9 cellular contexts compared by ENCODE assay signal in the genomic region with DNA sequence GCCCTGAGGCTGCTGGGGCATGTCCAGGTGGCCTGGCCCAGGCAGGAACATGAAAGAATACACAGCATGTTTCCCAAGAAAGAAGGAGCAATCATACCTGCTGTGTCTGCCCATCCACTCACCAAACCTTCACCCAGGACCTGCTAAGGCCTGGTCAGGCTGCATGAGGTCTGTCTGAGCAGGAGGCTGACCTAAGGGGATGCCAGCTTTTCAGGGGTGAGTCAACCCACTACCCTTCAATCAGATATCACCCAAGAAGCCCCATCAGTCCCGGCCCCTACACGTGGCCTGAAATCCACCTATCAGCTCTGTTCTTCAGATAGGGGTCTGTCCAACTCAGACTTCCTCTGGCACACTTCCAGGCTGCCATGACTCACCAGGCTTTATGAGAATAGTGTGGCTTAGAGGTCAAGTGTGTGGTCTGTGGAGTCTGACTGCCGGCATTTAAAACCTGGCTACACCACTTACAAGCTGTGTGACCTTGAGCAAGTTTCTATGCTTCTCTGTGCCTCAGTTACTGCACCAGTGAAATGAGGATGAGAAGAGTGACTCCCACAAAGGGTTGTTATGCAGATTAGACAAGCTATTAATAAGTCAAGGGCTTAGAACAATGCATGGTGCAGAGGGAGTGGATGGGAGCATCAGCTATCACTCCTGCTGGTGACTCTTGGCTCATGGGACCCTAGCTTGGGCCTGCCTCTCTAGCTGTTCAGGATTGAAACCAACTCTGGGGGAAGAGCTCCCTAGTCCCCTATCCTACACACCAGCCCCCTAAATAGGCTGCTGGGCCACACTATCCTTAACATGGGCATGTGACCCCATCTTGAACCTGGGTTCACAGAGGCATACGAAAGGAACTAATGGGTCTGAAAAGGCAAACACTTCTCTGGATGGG.
DNase-seq lines count a peak whose midpoint lies in the region; ATAC-seq and TF ChIP-seq lines count a peak whose summit lies in the region.
"Had no signal": no experiment of that assay in that cellular context is flagged by ENCODE, and none has a peak within 500 bp of the region (broad histone marks: within the 10 kb centered on the region; RNA-seq: fewer than 3 reads in every experiment).

No MANE protein-coding gene starts in this region.

- no peak overlapping the region for H3K4me2 ChIP-seq in hepatocyte

- no peaks in the 10 kb centered on the region for H3K36me3 ChIP-seq in hepatocyte (replicated peaks; ENCODE audit: insufficient read depth, low read depth)
- no peaks in the 10 kb centered on the region for H3K36me3 ChIP-seq in testis (ENCODE audit: low read depth, missing control alignments)
- H3K36me3 ChIP-seq: heart left ventricle had no signal

- no peaks in the 10 kb centered on the region for H3K79me2 ChIP-seq in hepatocyte

- DNase-seq in hepatocyte (ENCODE audit: low spot score) (peak; percentile 60), testis (no peak), C1 segment of cervical spinal cord (lab: John Stamatoyannopoulos, UW) (no peak), COR-L47 (lab: John Stamatoyannopoulos, UW) (no peak)
- DNase-seq: heart left ventricle had no signal

- H3K27me3 ChIP-seq in hepatocyte (peaks cover 27% of the 10 kb centered on the region), testis (no peaks in the 10 kb centered on the region)

- peak; percentile 63 for ATAC-seq in GM18502 (IDR thresholded peaks at IDR 0.05; ENCODE audit: poor library complexity, unreplicated experiment)
- ATAC-seq in HG02623 (IDR thresholded peaks at IDR 0.05; ENCODE audit: unreplicated experiment) = peak; percentile 51
- ATAC-seq in SK-N-SH treated with all-trans-retinoic acid at 6 μM for 48 hours = peak; percentile 82
- no peak for ATAC-seq in GM18519 (IDR thresholded peaks at IDR 0.05; ENCODE audit: low FRiP score, unreplicated experiment)

- WGBS in hepatocyte (ENCODE audit: low lambda C conversion rate, missing lambda C conversion rate) = 46% methylated on average over 4 of the region's 4 CpGs
- 53 to 61% methylated on average over 4 of the region's 4 CpGs for WGBS in testis, 2 donors

- H3K4me3 ChIP-seq in hepatocyte = no peak overlapping the region
- no peak overlapping the region for H3K4me3 ChIP-seq in testis
- H3K4me3 ChIP-seq: heart left ventricle had no signal

- intact Hi-C loops in testis (cut with DNase I; ENCODE audit: low total_unique reads) = no loop called here

- H3K27ac ChIP-seq in hepatocyte (no peak overlapping the region), testis (no peak overlapping the region)
- H3K27ac ChIP-seq: heart left ventricle had no signal

- TF ChIP-seq CTCF in hepatocyte (IDR thresholded peaks at IDR 0.05; ENCODE audit: poor library complexity) = no peak
- no peak for TF ChIP-seq CTCF in testis (IDR thresholded peaks at IDR 0.05)

- no peak for TF ChIP-seq POLR2A in testis (IDR thresholded peaks at IDR 0.05)

- no peaks in the 10 kb centered on the region for H3K4me1 ChIP-seq in hepatocyte (ENCODE audit: insufficient read depth)
- no peaks in the 10 kb centered on the region for H3K4me1 ChIP-seq in testis
- H3K4me1 ChIP-seq: heart left ventricle had no signal

- H3K9me3 ChIP-seq in hepatocyte (ENCODE audit: low read depth) (no peaks in the 10 kb centered on the region), testis (no peaks in the 10 kb centered on the region)
- H3K9me3 ChIP-seq: heart left ventricle had no signal

- no peak overlapping the region for H2AFZ ChIP-seq in hepatocyte

- no peaks in the 10 kb centered on the region for H3K9me2 ChIP-seq in hepatocyte (replicated peaks; ENCODE audit: insufficient read depth)

- H4K20me1 ChIP-seq in hepatocyte (ENCODE audit: insufficient read depth, poor library complexity, severe bottlenecking) = no peaks in the 10 kb centered on the region

TF ChIP-seq in SK-N-SH treated with all-trans-retinoic acid at 6 μM for 48 hours, 23 proteins besides CTCF, POLR2A, EP300 and RAD21:
- TF ChIP-seq PPARA (CRISPR knock-in tag; IDR thresholded peaks at IDR 0.05; ENCODE audit: borderline replicate concordance) = no peak
- TF ChIP-seq ISL1 (CRISPR knock-in tag; IDR thresholded peaks at IDR 0.05) = no peak
- TF ChIP-seq, protein P1, sequence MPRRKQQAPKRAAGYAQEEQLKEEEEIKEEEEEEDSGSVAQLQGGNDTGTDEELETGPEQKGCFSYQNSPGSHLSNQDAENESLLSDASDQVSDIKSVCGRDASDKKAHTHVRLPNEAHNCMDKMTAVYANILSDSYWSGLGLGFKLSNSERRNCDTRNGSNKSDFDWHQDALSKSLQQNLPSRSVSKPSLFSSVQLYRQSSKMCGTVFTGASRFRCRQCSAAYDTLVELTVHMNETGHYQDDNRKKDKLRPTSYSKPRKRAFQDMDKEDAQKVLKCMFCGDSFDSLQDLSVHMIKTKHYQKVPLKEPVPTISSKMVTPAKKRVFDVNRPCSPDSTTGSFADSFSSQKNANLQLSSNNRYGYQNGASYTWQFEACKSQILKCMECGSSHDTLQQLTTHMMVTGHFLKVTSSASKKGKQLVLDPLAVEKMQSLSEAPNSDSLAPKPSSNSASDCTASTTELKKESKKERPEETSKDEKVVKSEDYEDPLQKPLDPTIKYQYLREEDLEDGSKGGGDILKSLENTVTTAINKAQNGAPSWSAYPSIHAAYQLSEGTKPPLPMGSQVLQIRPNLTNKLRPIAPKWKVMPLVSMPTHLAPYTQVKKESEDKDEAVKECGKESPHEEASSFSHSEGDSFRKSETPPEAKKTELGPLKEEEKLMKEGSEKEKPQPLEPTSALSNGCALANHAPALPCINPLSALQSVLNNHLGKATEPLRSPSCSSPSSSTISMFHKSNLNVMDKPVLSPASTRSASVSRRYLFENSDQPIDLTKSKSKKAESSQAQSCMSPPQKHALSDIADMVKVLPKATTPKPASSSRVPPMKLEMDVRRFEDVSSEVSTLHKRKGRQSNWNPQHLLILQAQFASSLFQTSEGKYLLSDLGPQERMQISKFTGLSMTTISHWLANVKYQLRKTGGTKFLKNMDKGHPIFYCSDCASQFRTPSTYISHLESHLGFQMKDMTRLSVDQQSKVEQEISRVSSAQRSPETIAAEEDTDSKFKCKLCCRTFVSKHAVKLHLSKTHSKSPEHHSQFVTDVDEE (CRISPR knock-in tag; IDR thresholded peaks at IDR 0.05) = no peak
- TF ChIP-seq, protein P2, sequence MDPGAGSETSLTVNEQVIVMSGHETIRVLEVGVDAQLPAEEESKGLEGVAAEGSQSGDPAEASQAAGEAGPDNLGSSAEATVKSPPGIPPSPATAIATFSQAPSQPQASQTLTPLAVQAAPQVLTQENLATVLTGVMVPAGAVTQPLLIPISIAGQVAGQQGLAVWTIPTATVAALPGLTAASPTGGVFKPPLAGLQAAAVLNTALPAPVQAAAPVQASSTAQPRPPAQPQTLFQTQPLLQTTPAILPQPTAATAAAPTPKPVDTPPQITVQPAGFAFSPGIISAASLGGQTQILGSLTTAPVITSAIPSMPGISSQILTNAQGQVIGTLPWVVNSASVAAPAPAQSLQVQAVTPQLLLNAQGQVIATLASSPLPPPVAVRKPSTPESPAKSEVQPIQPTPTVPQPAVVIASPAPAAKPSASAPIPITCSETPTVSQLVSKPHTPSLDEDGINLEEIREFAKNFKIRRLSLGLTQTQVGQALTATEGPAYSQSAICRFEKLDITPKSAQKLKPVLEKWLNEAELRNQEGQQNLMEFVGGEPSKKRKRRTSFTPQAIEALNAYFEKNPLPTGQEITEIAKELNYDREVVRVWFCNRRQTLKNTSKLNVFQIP (CRISPR knock-in tag; IDR thresholded peaks at IDR 0.05; ENCODE audit: borderline replicate concordance, low read depth) = no peak
- TF ChIP-seq ESRRG (CRISPR knock-in tag; IDR thresholded peaks at IDR 0.05) = no peak
- TF ChIP-seq ZFP30 (CRISPR knock-in tag; IDR thresholded peaks at IDR 0.05) = no peak
- no peak for TF ChIP-seq GLIS3 (CRISPR knock-in tag; IDR thresholded peaks at IDR 0.05)
- no peak for TF ChIP-seq ZC3H10 (CRISPR knock-in tag; IDR thresholded peaks at IDR 0.05)
- TF ChIP-seq OSR1 (CRISPR knock-in tag; IDR thresholded peaks at IDR 0.05) = no peak
- TF ChIP-seq RARB (CRISPR knock-in tag; IDR thresholded peaks at IDR 0.05) = no peak
- TF ChIP-seq CSDC2 (CRISPR knock-in tag; IDR thresholded peaks at IDR 0.05) = no peak
- TF ChIP-seq, protein P3, sequence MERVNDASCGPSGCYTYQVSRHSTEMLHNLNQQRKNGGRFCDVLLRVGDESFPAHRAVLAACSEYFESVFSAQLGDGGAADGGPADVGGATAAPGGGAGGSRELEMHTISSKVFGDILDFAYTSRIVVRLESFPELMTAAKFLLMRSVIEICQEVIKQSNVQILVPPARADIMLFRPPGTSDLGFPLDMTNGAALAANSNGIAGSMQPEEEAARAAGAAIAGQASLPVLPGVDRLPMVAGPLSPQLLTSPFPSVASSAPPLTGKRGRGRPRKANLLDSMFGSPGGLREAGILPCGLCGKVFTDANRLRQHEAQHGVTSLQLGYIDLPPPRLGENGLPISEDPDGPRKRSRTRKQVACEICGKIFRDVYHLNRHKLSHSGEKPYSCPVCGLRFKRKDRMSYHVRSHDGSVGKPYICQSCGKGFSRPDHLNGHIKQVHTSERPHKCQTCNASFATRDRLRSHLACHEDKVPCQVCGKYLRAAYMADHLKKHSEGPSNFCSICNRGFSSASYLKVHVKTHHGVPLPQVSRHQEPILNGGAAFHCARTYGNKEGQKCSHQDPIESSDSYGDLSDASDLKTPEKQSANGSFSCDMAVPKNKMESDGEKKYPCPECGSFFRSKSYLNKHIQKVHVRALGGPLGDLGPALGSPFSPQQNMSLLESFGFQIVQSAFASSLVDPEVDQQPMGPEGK (CRISPR knock-in tag; IDR thresholded peaks at IDR 0.05; ENCODE audit: borderline replicate concordance) = no peak
TF ChIP-seq in SK-N-SH treated with all-trans-retinoic acid at 6 μM for 48 hours: peak in this region for 0.
